25 cellular contexts compared by ENCODE assay signal in genomic region chr2:62968668-62969067, GRCh38.
DNase-seq lines count a peak whose midpoint lies in the region; ATAC-seq, FAIRE-seq and TF ChIP-seq lines count a peak whose summit lies in the region.
"Had no signal": no experiment of that assay in that cellular context is flagged by ENCODE, and none has a peak within 500 bp of the region (broad histone marks: within the 10 kb centered on the region; RNA-seq: fewer than 3 reads in every experiment).

No MANE protein-coding gene starts in this region.

- H3K27me3 ChIP-seq in RWPE2 (ENCODE audit: insufficient read depth, poor library complexity, severe bottlenecking) = no peaks in the 10 kb centered on the region
- no peaks in the 10 kb centered on the region for H3K27me3 ChIP-seq in bronchial epithelial cell (ENCODE audit: control insufficient read depth, insufficient read depth, low read length)
- H3K27me3 ChIP-seq in neural progenitor cell = no peaks in the 10 kb centered on the region
- H3K27me3 ChIP-seq in GM23248 (replicated peaks; ENCODE audit: insufficient read depth) = no peaks in the 10 kb centered on the region

- DNase-seq in RWPE2 (ENCODE audit: low spot score) (no peak), bronchial epithelial cell (ENCODE audit: low read depth) (peak; percentile 57), neural progenitor cell (ENCODE audit: low spot score) (peak; percentile 80), GM23248 (no peak), T-helper 2 cell (no peak), dermis blood vessel endothelial cell (no peak)
- DNase-seq: CD8-positive, alpha-beta memory T cell; DMS 273 treated with DMSO at 0.1 percent for 48 hours; DMS79; EL; GF-D8; HCEC 1CT; NCI-H1092 treated with DMSO at 0.1 percent for 48 hours; NCI-H1436; NCI-H187 treated with DMSO at 0.1 percent for 48 hours; NCI-H446; NCI-H526; NCI-H82; RPMI8226; SHP77 had no signal

- peaks cover 15% of the 10 kb centered on the region for H3K4me1 ChIP-seq in RWPE2 (ENCODE audit: insufficient read depth, poor library complexity, severe bottlenecking)
- H3K4me1 ChIP-seq in neural progenitor cell = peaks cover 90% of the 10 kb centered on the region
- H3K4me1 ChIP-seq in GM23248 (ENCODE audit: insufficient read depth) = no peaks in the 10 kb centered on the region

- H3K4me3 ChIP-seq in RWPE2 (ENCODE audit: severe bottlenecking) = no peak overlapping the region
- H3K4me3 ChIP-seq in bronchial epithelial cell (ENCODE audit: low read depth, low read length) = no peak overlapping the region
- no peak overlapping the region for H3K4me3 ChIP-seq in neural progenitor cell
- no peak overlapping the region for H3K4me3 ChIP-seq in GM23248

- H3F3A ChIP-seq in neural progenitor cell (ENCODE audit: low read depth) (peaks cover 47% of the 10 kb centered on the region), GM23248 (ENCODE audit: insufficient read depth) (no peaks in the 10 kb centered on the region)

- H2AFZ ChIP-seq in neural progenitor cell (replicated peaks) = no peak overlapping the region
- H2AFZ ChIP-seq in GM23248 = no peak overlapping the region

- H3K27me3 Mint-ChIP-seq in neural progenitor cell (ENCODE audit: insufficient read depth, low read depth) = peaks cover 6% of the 10 kb centered on the region
- H3K27me3 Mint-ChIP-seq: CD8-positive, alpha-beta memory T cell had no signal

- no peaks in the 10 kb centered on the region for H3K79me2 ChIP-seq in neural progenitor cell (ENCODE audit: low read depth)
- H3K79me2 ChIP-seq in GM23248 (ENCODE audit: insufficient read depth) = no peaks in the 10 kb centered on the region

- 100% methylated on average over 1 of the region's 1 CpG for WGBS in GM23248 (ENCODE audit: low coverage in 1 of 2, low lambda C conversion rate in 2 of 2, missing lambda C conversion rate in 2 of 2), 2 experiments

- H3K27ac ChIP-seq in RWPE2 (ENCODE audit: poor library complexity, severe bottlenecking) = peak overlapping the region; percentile 23
- no peak overlapping the region for H3K27ac ChIP-seq in neural progenitor cell
- no peak overlapping the region for H3K27ac ChIP-seq in GM23248
- H3K27ac ChIP-seq: C4-2B, HL-60 had no signal

- peaks cover 37% of the 10 kb centered on the region for H3K36me3 ChIP-seq in RWPE2 (ENCODE audit: low read depth)
- no peaks in the 10 kb centered on the region for H3K36me3 ChIP-seq in bronchial epithelial cell (ENCODE audit: control insufficient read depth, insufficient read depth, low read length)
- no peaks in the 10 kb centered on the region for H3K36me3 ChIP-seq in neural progenitor cell
- H3K36me3 ChIP-seq in GM23248 (ENCODE audit: low read depth) = peaks cover 42% of the 10 kb centered on the region

- H3K9ac ChIP-seq in neural progenitor cell (no peak overlapping the region), GM23248 (no peak overlapping the region)

- ATAC-seq in RWPE2 (ENCODE audit: low read depth) (no peak), esophagus mucosa (peak; percentile 87)

- no peak for FAIRE-seq in bronchial epithelial cell (lab: Jason Lieb, UNC)
- FAIRE-seq: GM12891, H1 had no signal

- no peaks in the 10 kb centered on the region for H3K36me3 Mint-ChIP-seq in neural progenitor cell

- H3K9me2 ChIP-seq in GM23248 (ENCODE audit: insufficient read depth) = no peaks in the 10 kb centered on the region

- H3K4me3 Mint-ChIP-seq in neural progenitor cell = peak overlapping the region; percentile 85
- H3K4me3 Mint-ChIP-seq: CD8-positive, alpha-beta memory T cell had no signal

- in situ Hi-C loops in GM23248 (cut with MboI) = no loop called here

- no peaks in the 10 kb centered on the region for H3K9me3 Mint-ChIP-seq in neural progenitor cell
- H3K9me3 Mint-ChIP-seq: CD8-positive, alpha-beta memory T cell had no signal

- peak overlapping the region; percentile 18 for H3K4me2 ChIP-seq in neural progenitor cell
- H3K4me2 ChIP-seq in GM23248 (ENCODE audit: unreplicated experiment) = no peak overlapping the region

- no peaks in the 10 kb centered on the region for H3K9me3 ChIP-seq in RWPE2 (ENCODE audit: severe bottlenecking)
- no peaks in the 10 kb centered on the region for H3K9me3 ChIP-seq in neural progenitor cell (ENCODE audit: low read depth)
- H3K9me3 ChIP-seq in GM23248 (ENCODE audit: low read depth) = no peaks in the 10 kb centered on the region

- peaks cover 19% of the 10 kb centered on the region for H4K20me1 ChIP-seq in neural progenitor cell (ENCODE audit: low read depth)
- no peaks in the 10 kb centered on the region for H4K20me1 ChIP-seq in GM23248 (ENCODE audit: insufficient read depth)

- TF ChIP-seq CTCF in RWPE2 (IDR thresholded peaks at IDR 0.05; ENCODE audit: poor library complexity, severe bottlenecking) (no peak), bronchial epithelial cell (IDR thresholded peaks at IDR 0.05; ENCODE audit: insufficient read depth, low read length, severe bottlenecking) (no peak), neural progenitor cell (IDR thresholded peaks at IDR 0.05) (no peak)

- peaks cover 85% of the 10 kb centered on the region for H3K4me1 Mint-ChIP-seq in neural progenitor cell
- H3K4me1 Mint-ChIP-seq: CD8-positive, alpha-beta memory T cell had no signal

- H3K27ac Mint-ChIP-seq in neural progenitor cell = peak overlapping the region; percentile 97

Comparison
In these comparisons a context has a peak if more than half of its experiments do, and no peak if none do; other contexts are left out.
1. DNase-seq: peak in bronchial epithelial cell (single experiment) and neural progenitor cell (single experiment); none in RWPE2 (single experiment), GM23248 (single experiment), T-helper 2 cell (0 of 5) and dermis blood vessel endothelial cell (single experiment).